In genomic region chr6:138844203-138844602, GRCh38 we compare ENCODE assay signal across 12 cellular contexts. TPM values are rescaled to one million over a fixed set of nuclear protein-coding genes. Genes with fewer than 3 reads are reported as not detected.
A peak's percentile ranks its signal among the peaks of the same experiment; 100 is the strongest.
DNase-seq lines count a peak whose midpoint lies in the region; ATAC-seq and TF ChIP-seq lines count a peak whose summit lies in the region.
"Had no signal": no experiment of that assay in that cellular context is flagged by ENCODE, and none has a peak within 500 bp of the region (broad histone marks: within the 10 kb centered on the region; RNA-seq: fewer than 3 reads in every experiment).

No MANE protein-coding gene starts in this region.

- H3K9me3 Mint-ChIP-seq in brain: peaks cover 5 to 18% (median 7%) of the 10 kb centered on the region in 5 experiments
- no peaks in the 10 kb centered on the region for H3K9me3 Mint-ChIP-seq in activated T-helper 2 cell treated with anti-CD3 and anti-CD28 coated beads, Interferon-gamma antibody, Interleukin-2, Interleukin-4, amounts not matched to agents 10 μg/mL and 5 μg/mL and 100 μg/mL, durations not matched to agents 14 hours and 24 hours and 36 hours

- H3K27ac ChIP-seq in vagina: no peak overlapping the region

- H3K4me3 ChIP-seq in vagina: no peak overlapping the region

- peaks cover 6% of the 10 kb centered on the region for H3K27me3 Mint-ChIP-seq in brain
- no peaks in the 10 kb centered on the region for H3K27me3 Mint-ChIP-seq in activated T-helper 2 cell treated with anti-CD3 and anti-CD28 coated beads, Interferon-gamma antibody, Interleukin-2, Interleukin-4, amounts not matched to agents 10 μg/mL and 5 μg/mL and 100 μg/mL, durations not matched to agents 14 hours and 24 hours and 36 hours (ENCODE audit: low read depth)

- H3K27me3 ChIP-seq in vagina: no peaks in the 10 kb centered on the region

- ATAC-seq in HG03432 (IDR thresholded peaks at IDR 0.05; ENCODE audit: unreplicated experiment): no peak

- intact Hi-C loops in vagina (cut with DNase I): no loop called here
- intact Hi-C loops in activated T-helper 2 cell treated with anti-CD3 and anti-CD28 coated beads, Interferon-gamma antibody, Interleukin-2, Interleukin-4, amounts not matched to agents 10 μg/mL and 5 μg/mL and 100 μg/mL, durations not matched to agents 14 hours and 24 hours and 36 hours (cut with micrococcal nuclease): no loop called here

- no peaks in the 10 kb centered on the region for H3K36me3 ChIP-seq in vagina

- peaks cover 9% of the 10 kb centered on the region for H3K4me1 Mint-ChIP-seq in brain
- no peaks in the 10 kb centered on the region for H3K4me1 Mint-ChIP-seq in activated T-helper 2 cell treated with anti-CD3 and anti-CD28 coated beads, Interferon-gamma antibody, Interleukin-2, Interleukin-4, amounts not matched to agents 10 μg/mL and 5 μg/mL and 100 μg/mL, durations not matched to agents 14 hours and 24 hours and 36 hours (ENCODE audit: low read depth)
- H3K4me1 Mint-ChIP-seq: CD4-positive, CD25-positive, alpha-beta regulatory T cell had no signal

- H3K4me1 ChIP-seq in vagina: peaks cover 8% of the 10 kb centered on the region

- H3K36me3 Mint-ChIP-seq in brain: no peaks in the 10 kb centered on the region
- H3K36me3 Mint-ChIP-seq in activated T-helper 2 cell treated with anti-CD3 and anti-CD28 coated beads, Interferon-gamma antibody, Interleukin-2, Interleukin-4, amounts not matched to agents 10 μg/mL and 5 μg/mL and 100 μg/mL, durations not matched to agents 14 hours and 24 hours and 36 hours (ENCODE audit: low read depth): no peaks in the 10 kb centered on the region

- no peak for TF ChIP-seq POLR2A in vagina (IDR thresholded peaks at IDR 0.05)

- H3K9me3 ChIP-seq in vagina: no peaks in the 10 kb centered on the region

- DNase-seq in AG08395 (ENCODE audit: low spot score) (peak; percentile 71), NCI-H1092 (lab: John Stamatoyannopoulos, UW) (peak; percentile 37), iris pigment epithelial cell (ENCODE audit: low read depth) (peak; percentile 44), vagina (ENCODE audit: extremely low spot score in 2 of 2) (no peak)
- DNase-seq in activated CD8-positive, alpha-beta memory T cell treated with anti-CD3 and anti-CD28 coated beads for 24 hours: no peak
- DNase-seq in activated T-helper 2 cell treated with anti-CD3 and anti-CD28 coated beads, Interferon-gamma antibody, Interleukin-2, Interleukin-4, amounts not matched to agents 10 μg/mL and 5 μg/mL and 100 μg/mL, durations not matched to agents 14 hours and 24 hours and 36 hours (ENCODE audit: low spot score): no peak
- DNase-seq: CD4-positive, CD25-positive, alpha-beta regulatory T cell; SW 1271 had no signal

- H3K27ac Mint-ChIP-seq in brain: peak overlapping the region; percentile 61 to 93 (median 82)
- H3K27ac Mint-ChIP-seq in activated T-helper 2 cell treated with anti-CD3 and anti-CD28 coated beads, Interferon-gamma antibody, Interleukin-2, Interleukin-4, amounts not matched to agents 10 μg/mL and 5 μg/mL and 100 μg/mL, durations not matched to agents 14 hours and 24 hours and 36 hours: no peak overlapping the region
- H3K27ac Mint-ChIP-seq: CD4-positive, CD25-positive, alpha-beta regulatory T cell had no signal

- H3K4me3 Mint-ChIP-seq in brain: peak overlapping the region in 4 of 5 experiments; percentile 32 to 74 (median 54)
- H3K4me3 Mint-ChIP-seq in activated T-helper 2 cell treated with anti-CD3 and anti-CD28 coated beads, Interferon-gamma antibody, Interleukin-2, Interleukin-4, amounts not matched to agents 10 μg/mL and 5 μg/mL and 100 μg/mL, durations not matched to agents 14 hours and 24 hours and 36 hours (ENCODE audit: low read depth): no peak overlapping the region
- H3K4me3 Mint-ChIP-seq: CD4-positive, CD25-positive, alpha-beta regulatory T cell; neural crest cell had no signal

- TF ChIP-seq CTCF in brain (conservative IDR thresholded peaks at IDR 0.05): no peak
- no peak for TF ChIP-seq CTCF in vagina (IDR thresholded peaks at IDR 0.05)

RNA-seq across cellular contexts. Expression of gene ECT2L, which starts 48.3 kb away (rescaled TPM):
- polyA plus RNA-seq in brain (ENCODE audit: insufficient read depth, low read depth, low replicate concordance): 0.07 TPM
- total RNA-seq in vagina: not detected
- not detected in 2 replicates for total RNA-seq in activated T-helper 2 cell treated with anti-CD3 and anti-CD28 coated beads, Interferon-gamma antibody, Interleukin-2, Interleukin-4, amounts not matched to agents 10 μg/mL and 5 μg/mL and 100 μg/mL, durations not matched to agents 14 hours and 24 hours and 36 hours
- total RNA-seq: CD4-positive, CD25-positive, alpha-beta regulatory T cell; chondrocyte; neural crest cell had no signal

Comparison
In these comparisons a context has a peak if more than half of its experiments do, and no peak if none do; other contexts are left out.
1. DNase-seq: peak in AG08395 (single experiment), NCI-H1092 (single experiment) and iris pigment epithelial cell (single experiment); none in vagina (0 of 2), activated CD8-positive, alpha-beta memory T cell treated with anti-CD3 and anti-CD28 coated beads for 24 hours (single experiment) and activated T-helper 2 cell treated with anti-CD3 and anti-CD28 coated beads, Interferon-gamma antibody, Interleukin-2, Interleukin-4, amounts not matched to agents 10 μg/mL and 5 μg/mL and 100 μg/mL, durations not matched to agents 14 hours and 24 hours and 36 hours (single experiment).